In the genomic region with DNA sequence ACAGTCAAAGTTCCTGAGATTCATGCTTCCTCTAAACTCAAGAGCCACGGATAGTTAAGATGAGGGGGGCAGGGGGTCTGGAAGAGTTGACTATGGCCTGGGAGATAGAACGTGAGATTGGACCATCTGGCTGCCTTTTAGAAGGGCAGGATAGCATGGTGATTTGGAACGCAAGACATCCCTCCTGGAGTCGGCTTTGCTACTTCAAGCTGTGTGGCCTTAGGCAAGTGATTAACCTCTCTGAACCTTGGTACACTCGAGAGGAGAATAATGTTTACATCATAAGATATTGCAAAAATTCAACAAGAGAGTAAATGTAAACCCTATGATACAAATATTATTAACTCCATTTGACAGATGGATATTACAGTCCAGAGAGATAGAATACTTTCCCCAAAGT, we compare ENCODE assay signal across 20 cellular contexts. TPM values are rescaled to one million over a fixed set of nuclear protein-coding genes. Genes with fewer than 3 reads are reported as not detected.
DNase-seq lines count a peak whose midpoint lies in the region; TF ChIP-seq lines count a peak whose summit lies in the region.
"Had no signal": no experiment of that assay in that cellular context is flagged by ENCODE, and none has a peak within 500 bp of the region (broad histone marks: within the 10 kb centered on the region; RNA-seq: fewer than 3 reads in every experiment).

No MANE protein-coding gene starts in this region.

- H3K36me3 ChIP-seq in HEK293 (ENCODE audit: control insufficient read depth in 2 of 2, insufficient read depth in 1 of 2, low read length in 2 of 2) (no peaks in the 10 kb centered on the region), endodermal cell (ENCODE audit: control insufficient read depth, insufficient read depth, low read length) (no peaks in the 10 kb centered on the region), trophoblast cell (ENCODE audit: control insufficient read depth in 1 of 2, insufficient read depth in 2 of 2, low read length in 2 of 2) (no peaks in the 10 kb centered on the region), A673 (ENCODE audit: insufficient read depth, low read length, poor library complexity, severe bottlenecking) (no peaks in the 10 kb centered on the region)
- H3K36me3 ChIP-seq: BLaER1 treated with 17β-estradiol and CSF1 and Interleukin-3, amounts not matched to agents 10 nM and 100 nM had no signal

- H3K4me1 ChIP-seq in HEK293 (ENCODE audit: control insufficient read depth, insufficient read depth, low read length): no peaks in the 10 kb centered on the region
- peaks cover 24% of the 10 kb centered on the region for H3K4me1 ChIP-seq in endodermal cell (ENCODE audit: control insufficient read depth, insufficient read depth, low read length)
- peaks cover 10 to 23% of the 10 kb centered on the region in 2 experiments for H3K4me1 ChIP-seq in trophoblast cell (ENCODE audit: control insufficient read depth in 1 of 2, insufficient read depth in 2 of 2, low read length in 2 of 2)
- peaks cover 37% of the 10 kb centered on the region for H3K4me1 ChIP-seq in A673 (ENCODE audit: insufficient read depth, low read length, poor library complexity, severe bottlenecking)

- H3K27me3 Mint-ChIP-seq in endodermal cell (ENCODE audit: insufficient read depth): peaks cover 69% of the 10 kb centered on the region
- H3K27me3 Mint-ChIP-seq in activated CD4-positive, alpha-beta T cell treated with anti-CD3 and anti-CD28 coated beads, Interleukin-2, amount 10 ng/mL, durations not matched to agents 7 days and 5 days: peaks cover 2% of the 10 kb centered on the region

- no peak overlapping the region for H4K12ac ChIP-seq in trophoblast cell (ENCODE audit: low read depth, low read length)

- H3K23ac ChIP-seq in trophoblast cell (ENCODE audit: low read length): no peak overlapping the region

- H3K27ac ChIP-seq in HEK293 (ENCODE audit: extremely low read depth, low read depth, low read length): no peak overlapping the region
- no peak overlapping the region for H3K27ac ChIP-seq in endodermal cell (ENCODE audit: low read depth, low read length)
- no peak overlapping the region for H3K27ac ChIP-seq in trophoblast cell (ENCODE audit: low read depth, low read length)
- H3K27ac ChIP-seq in A673 (ENCODE audit: low read depth, low read length, poor library complexity, severe bottlenecking): no peak overlapping the region
- H3K27ac ChIP-seq: BLaER1 treated with 17β-estradiol and CSF1 and Interleukin-3, amounts not matched to agents 10 nM and 100 nM; HL-60 had no signal

- no peak overlapping the region for H3K14ac ChIP-seq in trophoblast cell (ENCODE audit: low read length)

- intact Hi-C loops in A673 (cut with micrococcal nuclease; ENCODE audit: unreplicated experiment): no loop called here

- CTCF ChIA-PET in HEK293 (lab: Yijun Ruan, JAX) (interaction anchor here (0.6 kb wide), 1 partner anchor 342 kb away, joined by 3 read pairs; no protein-coding TSS in a partner anchor), A673 (lab: Charles Lee) (no interaction called here)
- CTCF ChIA-PET in activated CD4-positive, alpha-beta T cell treated with anti-CD3 and anti-CD28 coated beads, Interleukin-2, amount 10 ng/mL, durations not matched to agents 7 days and 5 days (lab: Charles Lee): interaction anchor here (1.3 kb wide), 1 partner anchor 16 kb away, joined by 4 read pairs; no protein-coding TSS in a partner anchor

- H3K4me3 Mint-ChIP-seq in endodermal cell: no peak overlapping the region
- H3K4me3 Mint-ChIP-seq in activated CD4-positive, alpha-beta T cell treated with anti-CD3 and anti-CD28 coated beads, Interleukin-2, amount 10 ng/mL, durations not matched to agents 7 days and 5 days: no peak overlapping the region
- H3K4me3 Mint-ChIP-seq: B cell; CD8-positive, alpha-beta T cell; H9 had no signal

- POLR2A ChIA-PET in HEK293 (lab: Yijun Ruan, JAX): no interaction called here
- POLR2A ChIA-PET in A673 (lab: Charles Lee; ENCODE audit: low non-redundant PET): no interaction called here
- POLR2A ChIA-PET in activated CD4-positive, alpha-beta T cell treated with anti-CD3 and anti-CD28 coated beads, Interleukin-2, amount 10 ng/mL, durations not matched to agents 7 days and 5 days (lab: Charles Lee): no interaction called here

- no peak for TF ChIP-seq CTCF in HEK293 (tag by site-specific recombination; IDR thresholded peaks at IDR 0.05)
- no peak for TF ChIP-seq CTCF in endodermal cell (conservative IDR thresholded peaks at IDR 0.05)
- no peak for TF ChIP-seq CTCF in A673 (conservative IDR thresholded peaks at IDR 0.05; ENCODE audit: low read depth, low read length)

- H3K4me2 ChIP-seq in trophoblast cell (ENCODE audit: low read length): no peak overlapping the region
- H3K4me2 ChIP-seq: BLaER1 treated with 17β-estradiol and CSF1 and Interleukin-3, amounts not matched to agents 10 nM and 100 nM had no signal

- no peak overlapping the region for H3K27ac Mint-ChIP-seq in endodermal cell
- no peak overlapping the region for H3K27ac Mint-ChIP-seq in activated CD4-positive, alpha-beta T cell treated with anti-CD3 and anti-CD28 coated beads, Interleukin-2, amount 10 ng/mL, durations not matched to agents 7 days and 5 days
- H3K27ac Mint-ChIP-seq: B cell; CD8-positive, alpha-beta T cell had no signal

- whole genome bisulfite sequencing in endodermal cell (ENCODE audit: insufficient coverage in 1 of 2, insufficient read length in 1 of 2), 2 experiments: 90 to 100% methylated on average over 2 to 4 of the region's 5 CpGs
- no CpG with 5 or more reads among the region's 5 CpGs for WGBS in trophoblast cell (ENCODE audit: extremely low coverage, insufficient coverage, insufficient read length)

- peaks cover 75% of the 10 kb centered on the region for H3K27me3 ChIP-seq in endodermal cell (ENCODE audit: control insufficient read depth, insufficient read depth, low read length, poor library complexity, severe bottlenecking)
- no peaks in the 10 kb centered on the region for H3K27me3 ChIP-seq in trophoblast cell (ENCODE audit: insufficient read depth, low read length)
- H3K27me3 ChIP-seq in A673 (replicated peaks; ENCODE audit: insufficient read depth, low read depth, low read length, poor library complexity): no peaks in the 10 kb centered on the region
- H3K27me3 ChIP-seq: BLaER1 treated with 17β-estradiol and CSF1 and Interleukin-3, amounts not matched to agents 10 nM and 100 nM had no signal

- no peak overlapping the region for H2AK5ac ChIP-seq in trophoblast cell (ENCODE audit: low read length)

- H3K79me2 ChIP-seq in trophoblast cell (ENCODE audit: control insufficient read depth, insufficient read depth, low read length, poor library complexity): no peaks in the 10 kb centered on the region

- peaks cover 59% of the 10 kb centered on the region for H3K4me1 Mint-ChIP-seq in endodermal cell
- H3K4me1 Mint-ChIP-seq in activated CD4-positive, alpha-beta T cell treated with anti-CD3 and anti-CD28 coated beads, Interleukin-2, amount 10 ng/mL, durations not matched to agents 7 days and 5 days: no peaks in the 10 kb centered on the region
- H3K4me1 Mint-ChIP-seq: B cell had no signal

- BruUV-seq in A673 (replicated peaks; lab: Mats Ljungman, UMichigan): no TSS peak

- no peak overlapping the region for H3K9ac ChIP-seq in endodermal cell (ENCODE audit: extremely low read depth, low read length, poor library complexity, severe bottlenecking)
- H3K9ac ChIP-seq in trophoblast cell (ENCODE audit: low read length): no peak overlapping the region
- H3K9ac ChIP-seq: BLaER1 treated with 17β-estradiol and CSF1 and Interleukin-3, amounts not matched to agents 10 nM and 100 nM had no signal

- no peak overlapping the region for H4K8ac ChIP-seq in trophoblast cell (ENCODE audit: low read depth, low read length)

- no peak overlapping the region for H2BK120ac ChIP-seq in trophoblast cell (ENCODE audit: insufficient read depth, low read length, poor library complexity)

- DNase-seq in NCI-H69 (lab: John Stamatoyannopoulos, UW) (peak; percentile 58), endodermal cell (peak; percentile 39), trophoblast cell (peak; percentile 42 to 68), NCI-H524 treated with DMSO at 0.1 percent for 48 hours (lab: John Stamatoyannopoulos, UW) (no peak), A673 (ENCODE audit: low spot score) (no peak)
- no peak for DNase-seq in activated CD4-positive, alpha-beta T cell treated with anti-CD3 and anti-CD28 coated beads, Interleukin-2, amount 10 ng/mL, durations not matched to agents 7 days and 5 days
- DNase-seq: Calu3; CD8-positive, alpha-beta T cell; DMS79 treated with DMSO at 0.1 percent for 48 hours; GF-D8; GOT3; H9; IMR-90; KBM-7 had no signal

- H2BK12ac ChIP-seq in trophoblast cell (ENCODE audit: low read length): no peak overlapping the region

- no peak overlapping the region for H3K4ac ChIP-seq in trophoblast cell (ENCODE audit: low read depth, low read length)

- no peaks in the 10 kb centered on the region for H3K9me3 Mint-ChIP-seq in endodermal cell
- no peaks in the 10 kb centered on the region for H3K9me3 Mint-ChIP-seq in activated CD4-positive, alpha-beta T cell treated with anti-CD3 and anti-CD28 coated beads, Interleukin-2, amount 10 ng/mL, durations not matched to agents 7 days and 5 days
- H3K9me3 Mint-ChIP-seq: CD8-positive, alpha-beta T cell; H9 had no signal

- H2AFZ ChIP-seq in trophoblast cell (ENCODE audit: insufficient read depth, low read length, poor library complexity): no peak overlapping the region

- peaks cover 3% of the 10 kb centered on the region for H3K79me1 ChIP-seq in trophoblast cell (ENCODE audit: low read length)

- no peaks in the 10 kb centered on the region for H3K36me3 Mint-ChIP-seq in endodermal cell (ENCODE audit: low read depth)
- no peaks in the 10 kb centered on the region for H3K36me3 Mint-ChIP-seq in activated CD4-positive, alpha-beta T cell treated with anti-CD3 and anti-CD28 coated beads, Interleukin-2, amount 10 ng/mL, durations not matched to agents 7 days and 5 days (ENCODE audit: low read depth)
- H3K36me3 Mint-ChIP-seq: CD8-positive, alpha-beta T cell had no signal

- H3K4me3 ChIP-seq in HEK293 (ENCODE audit: low read depth, low read length) (no peak overlapping the region), endodermal cell (ENCODE audit: low read length) (no peak overlapping the region), trophoblast cell (ENCODE audit: low read depth, low read length) (no peak overlapping the region), A673 (ENCODE audit: low read depth, low read length, poor library complexity, severe bottlenecking) (no peak overlapping the region)
- H3K4me3 ChIP-seq: BLaER1 treated with 17β-estradiol and CSF1 and Interleukin-3, amounts not matched to agents 10 nM and 100 nM had no signal

- H3K9me3 ChIP-seq in HEK293 (ENCODE audit: control insufficient read depth, insufficient read depth, low read depth, low read length) (no peaks in the 10 kb centered on the region), endodermal cell (ENCODE audit: control insufficient read depth, low read length) (no peaks in the 10 kb centered on the region), trophoblast cell (ENCODE audit: insufficient read depth, low read depth, low read length) (no peaks in the 10 kb centered on the region), A673 (ENCODE audit: low read depth, low read length, poor library complexity, severe bottlenecking) (no peaks in the 10 kb centered on the region)
- H3K9me3 ChIP-seq: BLaER1 treated with 17β-estradiol and CSF1 and Interleukin-3, amounts not matched to agents 10 nM and 100 nM had no signal

- no peak overlapping the region for H4K91ac ChIP-seq in trophoblast cell (ENCODE audit: low read depth, low read length)

- no peak overlapping the region for H2BK5ac ChIP-seq in trophoblast cell (ENCODE audit: low read depth, low read length, poor library complexity)

- H3K18ac ChIP-seq in trophoblast cell (ENCODE audit: low read length): no peak overlapping the region

RNA-seq across cellular contexts. Expression of a gene that starts 49.7 kb away (rescaled TPM):
- total RNA-seq in endodermal cell (not detected), A673 (2021) (0.90 and 1.3 TPM in 2 replicates)
- polyA plus RNA-seq in endodermal cell (2013, experiment 1 of 2): 0.21 TPM
- 0.83 TPM for polyA plus RNA-seq in endodermal cell (2013, experiment 2 of 2)
- polyA plus RNA-seq in trophoblast cell (2013): 0.05 and 0.07 TPM in 2 replicates
- not detected for total RNA-seq in activated CD4-positive, alpha-beta T cell treated with anti-CD3 and anti-CD28 coated beads, Interleukin-2, amount 10 ng/mL, durations not matched to agents 7 days and 5 days
- total RNA-seq: B cell; Calu3; CD8-positive, alpha-beta T cell; H9; HT1080; IMR-90 had no signal
- polyA plus RNA-seq: AG04450, IMR-90 had no signal

Comparison
In these comparisons a context has a peak if more than half of its experiments do, and no peak if none do; other contexts are left out.
1. DNase-seq: peak in NCI-H69 (single experiment), endodermal cell (single experiment) and trophoblast cell (2 of 2); none in NCI-H524 treated with DMSO at 0.1 percent for 48 hours (single experiment), A673 (single experiment) and activated CD4-positive, alpha-beta T cell treated with anti-CD3 and anti-CD28 coated beads, Interleukin-2, amount 10 ng/mL, durations not matched to agents 7 days and 5 days (single experiment).